11 cellular contexts compared by ENCODE assay signal in genomic region chr1:96473791-96474452, GRCh38.
A peak's percentile ranks its signal among the peaks of the same experiment; 100 is the strongest.
DNase-seq lines count a peak whose midpoint lies in the region; FAIRE-seq and TF ChIP-seq lines count a peak whose summit lies in the region.
"Had no signal": no experiment of that assay in that cellular context is flagged by ENCODE, and none has a peak within 500 bp of the region (broad histone marks: within the 10 kb centered on the region; RNA-seq: fewer than 3 reads in every experiment).

No MANE protein-coding gene starts in this region.

- H3K4me3 ChIP-seq in fibroblast of pulmonary artery (replicated peaks; ENCODE audit: low read depth, low read length): no peak overlapping the region

- TF ChIP-seq POLR2A in H54 (IDR thresholded peaks at IDR 0.05; ENCODE audit: low read depth, low read length): no peak

- peak; percentile 55 for DNase-seq in H54 (ENCODE audit: insufficient read length, low spot score)
- peak; percentile 15 for DNase-seq in RKO (ENCODE audit: low spot score)
- peak; percentile 45 for DNase-seq in fibroblast of pulmonary artery (ENCODE audit: low read depth)
- peak; percentile 36 for DNase-seq in retina
- no peak for DNase-seq in NCI-H2171 (lab: John Stamatoyannopoulos, UW)
- DNase-seq in stimulated activated CD4-positive, alpha-beta T cell treated with anti-CD3 and anti-CD28 coated beads, Interleukin-4, amount 100 ng/mL, for 4 hours: no peak
- DNase-seq in NCI-H510A (lab: John Stamatoyannopoulos, UW): no peak
- DNase-seq in activated CD8-positive, alpha-beta memory T cell treated with anti-CD3 and anti-CD28 coated beads for 24 hours: no peak
- DNase-seq: activated T-cell treated with anti-CD3 and anti-CD28 coated beads, Interleukin-2, amount 50 U/mL, for 48 hours; CD4-positive, CD25-positive, alpha-beta regulatory T cell; NCI-H510A treated with DMSO at 0.1 percent for 48 hours had no signal

- TF ChIP-seq CTCF in fibroblast of pulmonary artery (IDR thresholded peaks at IDR 0.05; ENCODE audit: low read length, missing control alignments): no peak

- peak; percentile 97 for FAIRE-seq in H54 (lab: Jason Lieb, UNC)

Comparison
In these comparisons a context has a peak if more than half of its experiments do, and no peak if none do; other contexts are left out.
1. DNase-seq: peak in H54 (single experiment), RKO (single experiment), fibroblast of pulmonary artery (single experiment) and retina (single experiment); none in NCI-H2171 (single experiment), stimulated activated CD4-positive, alpha-beta T cell treated with anti-CD3 and anti-CD28 coated beads, Interleukin-4, amount 100 ng/mL, for 4 hours (0 of 2), NCI-H510A (single experiment) and activated CD8-positive, alpha-beta memory T cell treated with anti-CD3 and anti-CD28 coated beads for 24 hours (single experiment).